In the genomic region with DNA sequence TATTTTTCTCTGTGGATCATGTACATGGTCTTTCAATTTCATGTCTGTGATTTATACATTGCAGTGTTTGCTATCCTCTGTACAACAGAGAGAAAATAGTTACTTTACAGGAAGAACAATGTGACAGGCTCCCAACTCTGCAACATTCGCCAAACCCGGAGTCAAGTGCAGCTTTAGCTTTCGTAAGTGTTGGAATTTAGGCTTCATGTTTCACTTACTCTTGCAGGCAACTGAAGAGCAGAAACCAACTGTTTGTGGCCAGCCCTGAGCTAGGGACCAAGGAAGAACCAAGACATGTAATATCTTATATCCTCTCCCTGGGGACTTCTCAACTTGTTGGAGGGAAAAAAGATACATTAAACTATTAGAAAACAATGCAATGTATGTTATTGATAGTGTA, we compare ENCODE assay signal across 14 cellular contexts.
DNase-seq lines count a peak whose midpoint lies in the region; ATAC-seq and TF ChIP-seq lines count a peak whose summit lies in the region.
"Had no signal": no experiment of that assay in that cellular context is flagged by ENCODE, and none has a peak within 500 bp of the region (broad histone marks: within the 10 kb centered on the region; RNA-seq: fewer than 3 reads in every experiment).

No MANE protein-coding gene starts in this region.

- H3K4me1 ChIP-seq in lower lobe of right lung = peaks cover 31% of the 10 kb centered on the region

- no peak for TF ChIP-seq CTCF in lower lobe of right lung (IDR thresholded peaks at IDR 0.05)
- no peak for TF ChIP-seq CTCF in type B pancreatic cell (conservative IDR thresholded peaks at IDR 0.05)

- H3K9me3 Mint-ChIP-seq in type B pancreatic cell = no peaks in the 10 kb centered on the region
- H3K9me3 Mint-ChIP-seq: activated naive CD4-positive, alpha-beta T cell treated with anti-CD3 and anti-CD28 coated beads, Interleukin-2, amount 50 U/mL, for 24 hours had no signal

- H3K27me3 Mint-ChIP-seq in type B pancreatic cell = peaks cover 28% of the 10 kb centered on the region
- H3K27me3 Mint-ChIP-seq: activated naive CD4-positive, alpha-beta T cell treated with anti-CD3 and anti-CD28 coated beads, Interleukin-2, amount 50 U/mL, for 24 hours had no signal

- H3K27me3 ChIP-seq in lower lobe of right lung (ENCODE audit: low read depth) = no peaks in the 10 kb centered on the region
- H3K27me3 ChIP-seq: brain microvascular endothelial cell had no signal

- intact Hi-C loops in lower lobe of right lung (cut with DNase I) = no loop called here

- H3K4me3 ChIP-seq in lower lobe of right lung = no peak overlapping the region
- H3K4me3 ChIP-seq: dorsolateral prefrontal cortex, heart left ventricle had no signal

- H3K9me3 ChIP-seq in lower lobe of right lung = no peaks in the 10 kb centered on the region
- H3K9me3 ChIP-seq: heart left ventricle had no signal

- no peaks in the 10 kb centered on the region for H3K36me3 ChIP-seq in lower lobe of right lung
- H3K36me3 ChIP-seq: brain microvascular endothelial cell, heart left ventricle had no signal

- H3K36me3 Mint-ChIP-seq in type B pancreatic cell = no peaks in the 10 kb centered on the region
- H3K36me3 Mint-ChIP-seq: activated naive CD4-positive, alpha-beta T cell treated with anti-CD3 and anti-CD28 coated beads, Interleukin-2, amount 50 U/mL, for 24 hours had no signal

- peak; percentile 60 to 62 for ATAC-seq in lower lobe of right lung

- peak; percentile 8 for DNase-seq in OCI-M1 (lab: John Stamatoyannopoulos, UW)
- peak; percentile 34 for DNase-seq in fibroblast of peridontal ligament (ENCODE audit: extremely low read depth)
- no peak for DNase-seq in lower lobe of right lung
- DNase-seq in type B pancreatic cell (ENCODE audit: extremely low spot score, unreplicated experiment) = no peak
- DNase-seq in DMS114 treated with DMSO at 0.1 percent for 48 hours (lab: John Stamatoyannopoulos, UW; ENCODE audit: unreplicated experiment) = no peak
- DNase-seq in AG08396 (ENCODE audit: low spot score) = no peak
- no peak for DNase-seq in mucosa of gallbladder (ENCODE audit: low spot score)
- DNase-seq: brain microvascular endothelial cell; dorsolateral prefrontal cortex; erythroblast; heart left ventricle; Karpas-422; stimulated activated CD4-positive, alpha-beta T cell treated with anti-CD3 and anti-CD28 coated beads, Interleukin-4, amount 100 ng/mL, for 1 hour had no signal

- peaks cover 25% of the 10 kb centered on the region for H3K4me1 Mint-ChIP-seq in type B pancreatic cell (ENCODE audit: unreplicated experiment)

- H3K27ac Mint-ChIP-seq in type B pancreatic cell = no peak overlapping the region
- H3K27ac Mint-ChIP-seq: activated naive CD4-positive, alpha-beta T cell treated with anti-CD3 and anti-CD28 coated beads, Interleukin-2, amount 50 U/mL, for 24 hours had no signal

- H3K4me3 Mint-ChIP-seq in type B pancreatic cell = peak overlapping the region; percentile 11
- H3K4me3 Mint-ChIP-seq: activated naive CD4-positive, alpha-beta T cell treated with anti-CD3 and anti-CD28 coated beads, Interleukin-2, amount 50 U/mL, for 24 hours had no signal

- H3K27ac ChIP-seq in lower lobe of right lung = peak overlapping the region; percentile 55
- H3K27ac ChIP-seq: brain microvascular endothelial cell had no signal

Comparison
In these comparisons a context has a peak if more than half of its experiments do, and no peak if none do; other contexts are left out.
1. DNase-seq: peak in OCI-M1 (single experiment) and fibroblast of peridontal ligament (single experiment); none in lower lobe of right lung (single experiment), type B pancreatic cell (single experiment), DMS114 treated with DMSO at 0.1 percent for 48 hours (single experiment), AG08396 (single experiment) and mucosa of gallbladder (single experiment).